ENCODE assay signal across 19 cellular contexts in the genomic region with DNA sequence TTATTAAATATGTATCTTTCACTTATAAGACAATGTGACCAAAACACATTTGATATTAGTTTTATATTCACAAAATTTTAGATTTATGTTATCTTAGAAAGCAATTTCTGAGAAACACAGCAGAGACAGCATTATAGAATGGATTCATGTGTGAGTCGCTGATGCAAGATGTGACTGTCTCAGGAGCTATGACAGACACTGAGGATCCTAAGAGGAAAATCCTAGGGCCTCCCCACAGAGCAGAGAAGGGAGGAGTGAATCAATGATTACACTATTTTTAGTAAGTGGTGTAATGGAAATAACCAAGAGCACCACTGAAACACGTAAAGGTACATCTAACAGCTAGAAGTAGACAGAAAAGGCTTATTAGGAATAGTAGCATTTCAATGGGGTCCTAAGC.
DNase-seq lines count a peak whose midpoint lies in the region; ATAC-seq, FAIRE-seq and TF ChIP-seq lines count a peak whose summit lies in the region.
"Had no signal": no experiment of that assay in that cellular context is flagged by ENCODE, and none has a peak within 500 bp of the region (broad histone marks: within the 10 kb centered on the region; RNA-seq: fewer than 3 reads in every experiment).

No MANE protein-coding gene starts in this region.

- H3K79me2 ChIP-seq in H1 (ENCODE audit: control insufficient read depth in 1 of 2, insufficient read depth in 2 of 2, low read length in 2 of 2) (no peaks in the 10 kb centered on the region), neural cell (replicated peaks; ENCODE audit: insufficient read depth, low read length) (no peaks in the 10 kb centered on the region), trophoblast cell (ENCODE audit: control insufficient read depth, insufficient read depth, low read length, poor library complexity) (no peaks in the 10 kb centered on the region)

- no peak overlapping the region for H3K4me3 ChIP-seq in IMR-90 (ENCODE audit: insufficient read depth, low read depth, low read length)
- H3K4me3 ChIP-seq in H1 (ENCODE audit: extremely low read depth in 1 of 4, insufficient read depth in 2 of 4, low read depth in 3 of 4, low read length in 4 of 4) = no peak overlapping the region
- H3K4me3 ChIP-seq in neural cell (ENCODE audit: low read length) = no peak overlapping the region
- no peak overlapping the region for H3K4me3 ChIP-seq in trophoblast cell (ENCODE audit: low read depth, low read length)
- H3K4me3 ChIP-seq: BLaER1 treated with 17β-estradiol and CSF1 and Interleukin-3, amounts not matched to agents 10 nM and 100 nM; HAP-1 had no signal

- H2BK12ac ChIP-seq in H1 (ENCODE audit: low read depth, low read length) (no peak overlapping the region), trophoblast cell (ENCODE audit: low read length) (no peak overlapping the region)

- no peaks in the 10 kb centered on the region for H4K20me1 ChIP-seq in IMR-90 (ENCODE audit: insufficient read depth, low read length)
- H4K20me1 ChIP-seq in H1 (replicated peaks in 1 of 2; ENCODE audit: control insufficient read depth in 1 of 2, insufficient read depth in 2 of 2, low read length in 2 of 2) = no peaks in the 10 kb centered on the region
- no peaks in the 10 kb centered on the region for H4K20me1 ChIP-seq in neural cell (ENCODE audit: insufficient read depth)
- H4K20me1 ChIP-seq: BLaER1 treated with 17β-estradiol and CSF1 and Interleukin-3, amounts not matched to agents 10 nM and 100 nM had no signal

- BruUV-seq in IMR-90 (replicated peaks; lab: Mats Ljungman, UMichigan) = no TSS peak

- H2AK5ac ChIP-seq in IMR-90 (ENCODE audit: low read depth, low read length) (no peak overlapping the region; the same call in 1 of the 2 replicates), H1 (ENCODE audit: low read depth, low read length) (no peak overlapping the region), trophoblast cell (ENCODE audit: low read length) (no peak overlapping the region)

- H3F3A ChIP-seq in neural cell (ENCODE audit: insufficient read depth, low read length, poor library complexity, severe bottlenecking) = no peaks in the 10 kb centered on the region

- TF ChIP-seq POLR2A in IMR-90 (IDR thresholded peaks at IDR 0.05; ENCODE audit: low read depth, low read length) (no peak), H1 (IDR thresholded peaks at IDR 0.05; ENCODE audit: control extremely low read depth in 1 of 2, low read depth in 2 of 2, low read length in 2 of 2) (no peak)

- H2BK15ac ChIP-seq in IMR-90 (ENCODE audit: low read depth, low read length) (peak overlapping the region; percentile 76; the same call in 2 of the 3 replicates), H1 (ENCODE audit: low read length) (no peak overlapping the region)

- no peaks in the 10 kb centered on the region for H3K27me3 ChIP-seq in IMR-90 (ENCODE audit: control insufficient read depth, insufficient read depth, low read length)
- H3K27me3 ChIP-seq in H1 (replicated peaks in 1 of 4; ENCODE audit: control insufficient read depth in 3 of 4, extremely low read depth in 1 of 4, insufficient read depth in 3 of 4, low read length in 3 of 4) = no peaks in the 10 kb centered on the region
- no peaks in the 10 kb centered on the region for H3K27me3 ChIP-seq in neural cell (ENCODE audit: insufficient read depth, low read depth, low read length)
- no peaks in the 10 kb centered on the region for H3K27me3 ChIP-seq in trophoblast cell (ENCODE audit: insufficient read depth, low read length)
- H3K27me3 ChIP-seq: BLaER1 treated with 17β-estradiol and CSF1 and Interleukin-3, amounts not matched to agents 10 nM and 100 nM had no signal

- in situ Hi-C loops in IMR-90 (cut with MboI; ENCODE audit: low sequenced_read_pairs) = no loop called here

- H3K9me1 ChIP-seq in IMR-90 (ENCODE audit: insufficient read depth, low read length) = no peaks in the 10 kb centered on the region

- dilution Hi-C loops in IMR-90 (cut with HindIII; ENCODE audit: low sequenced_read_pairs, unreplicated experiment) = no loop called here

- H4K12ac ChIP-seq in trophoblast cell (ENCODE audit: low read depth, low read length) = no peak overlapping the region

- no peak for ATAC-seq in IMR-90 (ENCODE audit: low read depth)
- ATAC-seq: HepG2 had no signal

- H3K4me2 ChIP-seq in IMR-90 (ENCODE audit: low read depth, low read length) = no peak overlapping the region
- no peak overlapping the region for H3K4me2 ChIP-seq in H1 (ENCODE audit: insufficient read depth in 1 of 2, low read depth in 2 of 2, low read length in 2 of 2)
- H3K4me2 ChIP-seq in neural cell (ENCODE audit: low read length) = no peak overlapping the region
- no peak overlapping the region for H3K4me2 ChIP-seq in trophoblast cell (ENCODE audit: low read length)
- H3K4me2 ChIP-seq: BLaER1 treated with 17β-estradiol and CSF1 and Interleukin-3, amounts not matched to agents 10 nM and 100 nM had no signal

- no peaks in the 10 kb centered on the region for H3K9me2 ChIP-seq in neural cell (ENCODE audit: insufficient read depth, low read length)

- H4K8ac ChIP-seq in IMR-90 (ENCODE audit: low read depth in 2 of 2, low read length in 2 of 2) = peak overlapping the region in 1 of 2 experiments; percentile 26; a peak in 2 of 4 replicates
- H4K8ac ChIP-seq in H1 (ENCODE audit: extremely low read depth, insufficient read depth, low read length) = no peak overlapping the region
- no peak overlapping the region for H4K8ac ChIP-seq in trophoblast cell (ENCODE audit: low read depth, low read length)

- H3K56ac ChIP-seq in IMR-90 (ENCODE audit: extremely low read depth, insufficient read depth, low read length) = no peak overlapping the region
- no peak overlapping the region for H3K56ac ChIP-seq in H1 (replicated peaks; ENCODE audit: insufficient read length, low read depth, low read length)

- intact Hi-C loops in IMR-90 (cut with micrococcal nuclease) = no loop called here

- H2BK120ac ChIP-seq in IMR-90 (ENCODE audit: low read depth, low read length) (peak overlapping the region; percentile 30; the same call in 1 of the 2 replicates), H1 (replicated peaks; ENCODE audit: low read depth, low read length) (no peak overlapping the region), trophoblast cell (ENCODE audit: insufficient read depth, low read length, poor library complexity) (no peak overlapping the region)

- DNase-seq in AG08395 (ENCODE audit: low spot score) (peak; percentile 8), IMR-90 (peak; percentile 37), H1 (ENCODE audit: low read depth in 1 of 2, low spot score in 2 of 2) (no peak), superior temporal gyrus (ENCODE audit: extremely low spot score) (no peak), KG1 (lab: John Stamatoyannopoulos, UW) (no peak), trophoblast cell (no peak), activated gamma-delta T cell (lab: John Stamatoyannopoulos, UW) (no peak)
- DNase-seq: 8988T; CD4-positive, CD25-positive, alpha-beta regulatory T cell; DMS79; EL; GOT3 had no signal

- H3K9ac ChIP-seq in IMR-90 (ENCODE audit: low read depth, low read length) (no peak overlapping the region), H1 (replicated peaks in 1 of 4; ENCODE audit: extremely low read depth in 1 of 4, low read depth in 3 of 4, low read length in 3 of 4) (no peak overlapping the region), neural cell (ENCODE audit: low read length) (no peak overlapping the region), trophoblast cell (ENCODE audit: low read length) (no peak overlapping the region)
- H3K9ac ChIP-seq: BLaER1 treated with 17β-estradiol and CSF1 and Interleukin-3, amounts not matched to agents 10 nM and 100 nM had no signal

- WGBS in IMR-90 (ENCODE audit: extremely low coverage in 2 of 2, insufficient read length in 1 of 2), 2 experiments = no CpG with 5 or more reads among the region's 2 CpGs
- WGBS in H1 (ENCODE audit: extremely low coverage in 1 of 2, insufficient coverage in 1 of 2, insufficient read length in 1 of 2, insufficient replicate concordance in 2 of 2, low coverage in 1 of 2, low lambda C conversion rate in 2 of 2, missing lambda C conversion rate in 1 of 2), 2 experiments = 83% methylated on average over 2 of the region's 2 CpGs; no CpG with 5 or more reads in 1 of the 2 experiments
- WGBS in trophoblast cell (ENCODE audit: extremely low coverage, insufficient coverage, insufficient read length) = no CpG with 5 or more reads among the region's 2 CpGs

- peak overlapping the region; percentile 6; the same call in 1 of the 2 replicates for H4K91ac ChIP-seq in IMR-90 (ENCODE audit: insufficient read depth, low read depth, low read length)
- no peak overlapping the region for H4K91ac ChIP-seq in H1 (replicated peaks; ENCODE audit: insufficient read length, low read length)
- H4K91ac ChIP-seq in trophoblast cell (ENCODE audit: low read depth, low read length) = no peak overlapping the region

- TF ChIP-seq CTCF in IMR-90 (conservative IDR thresholded peaks at IDR 0.05; ENCODE audit: low read depth, low read length) = no peak
- TF ChIP-seq CTCF in H1 (IDR thresholded peaks at IDR 0.05; ENCODE audit: control extremely low read depth in 1 of 3, insufficient read depth in 1 of 3, low read depth in 1 of 3, low read length in 3 of 3) = no peak
- no peak for TF ChIP-seq CTCF in neural cell (IDR thresholded peaks at IDR 0.05; ENCODE audit: poor library complexity, severe bottlenecking)

- H3K79me1 ChIP-seq in IMR-90 (ENCODE audit: low read depth in 1 of 2, low read length in 2 of 2) = no peaks in the 10 kb centered on the region
- H3K79me1 ChIP-seq in H1 (ENCODE audit: low read depth, low read length) = no peaks in the 10 kb centered on the region
- H3K79me1 ChIP-seq in trophoblast cell (ENCODE audit: low read length) = no peaks in the 10 kb centered on the region

- no peaks in the 10 kb centered on the region for H3K36me3 ChIP-seq in IMR-90 (ENCODE audit: control insufficient read depth, insufficient read depth, low read length)
- H3K36me3 ChIP-seq in H1 (ENCODE audit: control insufficient read depth in 2 of 4, insufficient read depth in 4 of 4, low read length in 3 of 4) = no peaks in the 10 kb centered on the region
- H3K36me3 ChIP-seq in neural cell (ENCODE audit: insufficient read depth, low read length) = peaks cover 6% of the 10 kb centered on the region
- H3K36me3 ChIP-seq in trophoblast cell (ENCODE audit: control insufficient read depth in 1 of 2, insufficient read depth in 2 of 2, low read length in 2 of 2) = no peaks in the 10 kb centered on the region
- H3K36me3 ChIP-seq: BLaER1 treated with 17β-estradiol and CSF1 and Interleukin-3, amounts not matched to agents 10 nM and 100 nM; HAP-1 had no signal

- CTCF ChIA-PET in IMR-90 (lab: Yijun Ruan, JAX) = interaction anchor here (1.0 kb wide), 1 partner anchor 45 kb away, joined by 3 read pairs; no protein-coding TSS in a partner anchor
- CTCF ChIA-PET in H1 (lab: Charles Lee; ENCODE audit: partially characterized antibody) = interaction anchor here (1.5 kb wide), 1 partner anchor 10 kb away, joined by 4 read pairs; no protein-coding TSS in a partner anchor

- peak overlapping the region; percentile 12; the same call in 1 of the 2 replicates for H3K4ac ChIP-seq in IMR-90 (ENCODE audit: low read depth, low read length)
- H3K4ac ChIP-seq in H1 (replicated peaks; ENCODE audit: insufficient read length, low read depth, low read length) = no peak overlapping the region
- H3K4ac ChIP-seq in trophoblast cell (ENCODE audit: low read depth, low read length) = no peak overlapping the region

- TF ChIP-seq RAD21 in IMR-90 (IDR thresholded peaks at IDR 0.05; ENCODE audit: low read length) = no peak
- TF ChIP-seq RAD21 in H1 (IDR thresholded peaks at IDR 0.05 in 1 of 2, conservative IDR thresholded peaks at IDR 0.05 in 1 of 2; ENCODE audit: low read depth in 2 of 2, low read length in 2 of 2) = no peak
- no peak for TF ChIP-seq RAD21 in neural cell (conservative IDR thresholded peaks at IDR 0.05)

- H3K27ac ChIP-seq in IMR-90 (ENCODE audit: insufficient read depth, low read length) = no peak overlapping the region
- no peak overlapping the region for H3K27ac ChIP-seq in H1 (ENCODE audit: low read depth, low read length)
- H3K27ac ChIP-seq in neural cell (ENCODE audit: low read length) = peak overlapping the region; percentile 56
- no peak overlapping the region for H3K27ac ChIP-seq in trophoblast cell (ENCODE audit: low read depth, low read length)
- H3K27ac ChIP-seq: BLaER1 treated with 17β-estradiol and CSF1 and Interleukin-3, amounts not matched to agents 10 nM and 100 nM had no signal

- H4K5ac ChIP-seq in IMR-90 (ENCODE audit: low read depth, low read length) (no peak overlapping the region), H1 (ENCODE audit: insufficient read length, low read depth, low read length) (no peak overlapping the region)

- no peak overlapping the region for H2AFZ ChIP-seq in IMR-90 (replicated peaks; ENCODE audit: low read length, poor library complexity)
- H2AFZ ChIP-seq in H1 (ENCODE audit: low read length) = 0 out of 2 replicates have a peak overlapping the region, but pooled peaks have one; percentile 46
- no peak overlapping the region for H2AFZ ChIP-seq in neural cell (ENCODE audit: low read depth, low read length)
- H2AFZ ChIP-seq in trophoblast cell (ENCODE audit: insufficient read depth, low read length, poor library complexity) = no peak overlapping the region

- H3K9me3 ChIP-seq in IMR-90 (ENCODE audit: control insufficient read depth, insufficient read depth, low read length) (no peaks in the 10 kb centered on the region), H1 (ENCODE audit: insufficient read depth in 2 of 2, low read depth in 1 of 2, low read length in 1 of 2) (no peaks in the 10 kb centered on the region), neural cell (ENCODE audit: low read length) (no peaks in the 10 kb centered on the region), trophoblast cell (ENCODE audit: insufficient read depth, low read depth, low read length) (no peaks in the 10 kb centered on the region)
- H3K9me3 ChIP-seq: BLaER1 treated with 17β-estradiol and CSF1 and Interleukin-3, amounts not matched to agents 10 nM and 100 nM; HAP-1 had no signal

- no peak for FAIRE-seq in H1 (lab: Jason Lieb, UNC)
- FAIRE-seq: G401.6, GM12891, HepG2, HTR-8/SVneo had no signal

- H2AK9ac ChIP-seq in IMR-90 (replicated peaks; ENCODE audit: low read depth, low read length, poor library complexity) = no peak overlapping the region

- H3K14ac ChIP-seq in IMR-90 (replicated peaks; ENCODE audit: low read depth, low read length) = no peak overlapping the region; the same call in 1 of the 2 replicates
- H3K14ac ChIP-seq in H1 (ENCODE audit: insufficient read length) = no peak overlapping the region
- no peak overlapping the region for H3K14ac ChIP-seq in trophoblast cell (ENCODE audit: low read length)

- TF ChIP-seq EP300 in H1 (IDR thresholded peaks at IDR 0.05; ENCODE audit: borderline replicate concordance in 1 of 2, low read depth in 2 of 2, low read length in 2 of 2) (no peak), neural cell (conservative IDR thresholded peaks at IDR 0.05; ENCODE audit: poor library complexity, severe bottlenecking) (no peak)

- H3K18ac ChIP-seq in IMR-90 (ENCODE audit: low read depth, low read length) (no peak overlapping the region), H1 (ENCODE audit: extremely low read depth, low read length) (no peak overlapping the region), trophoblast cell (ENCODE audit: low read length) (no peak overlapping the region)

- no peak overlapping the region for H2BK5ac ChIP-seq in IMR-90 (ENCODE audit: low read depth, low read length, poor library complexity, severe bottlenecking)
- no peak overlapping the region for H2BK5ac ChIP-seq in H1 (ENCODE audit: low read depth, low read length)
- H2BK5ac ChIP-seq in trophoblast cell (ENCODE audit: low read depth, low read length, poor library complexity) = no peak overlapping the region

- H3K23me2 ChIP-seq in H1 (ENCODE audit: low read depth, low read length) = no peaks in the 10 kb centered on the region

- peaks cover 2% of the 10 kb centered on the region for H3K4me1 ChIP-seq in IMR-90 (ENCODE audit: control insufficient read depth, insufficient read depth, low read length)
- H3K4me1 ChIP-seq in H1 (replicated peaks in 1 of 4; ENCODE audit: control insufficient read depth in 3 of 4, insufficient read depth in 4 of 4, low read length in 3 of 4) = peaks cover 0 to 2% (median 0%) of the 10 kb centered on the region in 4 experiments; a peak in 1 of 7 replicates
- H3K4me1 ChIP-seq in trophoblast cell (ENCODE audit: control insufficient read depth in 1 of 2, insufficient read depth in 2 of 2, low read length in 2 of 2) = no peaks in the 10 kb centered on the region
- H3K4me1 ChIP-seq: HAP-1 had no signal

- no peak overlapping the region for H3K23ac ChIP-seq in IMR-90 (ENCODE audit: low read depth, low read length)
- no peak overlapping the region for H3K23ac ChIP-seq in H1 (ENCODE audit: insufficient read length)
- H3K23ac ChIP-seq in trophoblast cell (ENCODE audit: low read length) = no peak overlapping the region

- POLR2A ChIA-PET in IMR-90 (lab: Charles Lee; ENCODE audit: unreplicated experiment) (no interaction called here), H1 (lab: Charles Lee; ENCODE audit: partially characterized antibody) (interaction anchor here (0.6 kb wide), 1 partner anchor 134 kb away, joined by 3 read pairs; no protein-coding TSS in a partner anchor)

- H2BK20ac ChIP-seq in IMR-90 (ENCODE audit: low read depth, low read length) (peak overlapping the region; percentile 10; the same call in 1 of the 2 replicates), H1 (ENCODE audit: low read length) (no peak overlapping the region)

Comparison
In these comparisons a context has a peak if more than half of its experiments do, and no peak if none do; other contexts are left out.
1. DNase-seq: peak in AG08395 (single experiment) and IMR-90 (single experiment); none in H1 (0 of 2), superior temporal gyrus (single experiment), KG1 (single experiment), trophoblast cell (0 of 2) and activated gamma-delta T cell (single experiment).